ENCODE assay signal across 37 cellular contexts in genomic region chr10:126423779-126424491, GRCh38.
"Had no signal": no experiment of that assay in that cellular context is flagged by ENCODE, and none has a peak within 500 bp of the region (broad histone marks: within the 10 kb centered on the region; RNA-seq: fewer than 3 reads in every experiment).

No MANE protein-coding gene starts in this region.

- DNase-seq: activated CD4-positive, alpha-beta T cell treated with anti-CD3 and anti-CD28 coated beads for 48 hours; activated CD4-positive, alpha-beta T cell treated with anti-CD3 and anti-CD28 coated beads, Interleukin-2, amount 50 U/mL, for 48 hours; activated CD8-positive, alpha-beta memory T cell treated with anti-CD3 and anti-CD28 coated beads for 24 hours; activated effector memory CD4-positive, alpha-beta T cell treated with Interleukin-2 at 50 U/mL for 16 hours; activated naive CD4-positive, alpha-beta T cell treated with Interleukin-2 at 50 U/mL for 16 hours; activated naive CD8-positive, alpha-beta T cell treated with anti-CD3 and anti-CD28 coated beads for 36 hours; adrenal gland; aorta; dorsolateral prefrontal cortex; effector memory CD4-positive, alpha-beta T cell; erythroblast; heart left ventricle; hypothalamus; immature natural killer cell; kidney; left lung; lower lobe of right lung; retina; sigmoid colon; stimulated activated CD4-positive, alpha-beta T cell treated with anti-CD3 and anti-CD28 coated beads, Interleukin-1b, Interleukin-23, amount 100 ng/mL, for 48 hours; stimulated activated CD4-positive, alpha-beta T cell treated with anti-CD3 and anti-CD28 coated beads, Interleukin-4, amount 100 ng/mL, for 4 hours; stimulated activated CD8-positive, alpha-beta memory T cell treated with anti-CD3 and anti-CD28 coated beads, Interleukin-4, amount 100 ng/mL, for 48 hours; stimulated activated naive B cell treated with anti-CD40 and anti-IgM and Interleukin-4, amounts not matched to agents 10 μg/mL and 1 μg/mL and 100 μg/mL, for 72 hours; T-helper 9 cell had no signal

- H3K36me3 ChIP-seq: adrenal gland, cardiac muscle cell, heart left ventricle, left lung, lower lobe of right lung, neutrophil, sigmoid colon, suprapubic skin, tibial nerve had no signal

- H3K27me3 ChIP-seq: cardiac muscle cell, left lung, suprapubic skin, tibial nerve had no signal

- H3K4me2 ChIP-seq: smooth muscle cell had no signal

- H3K4me3 ChIP-seq: adrenal gland, cardiac muscle cell, coronary artery, dorsolateral prefrontal cortex, heart left ventricle, left lung, lower lobe of right lung, sigmoid colon, smooth muscle cell, suprapubic skin, tibial nerve had no signal

- H3K27ac Mint-ChIP-seq: activated naive CD8-positive, alpha-beta T cell treated with anti-CD3 and anti-CD28 coated beads for 36 hours; brain; immature natural killer cell; nephron; progenitor cell of endocrine pancreas; stimulated activated naive B cell treated with anti-CD40 and anti-IgM and Interleukin-4, amounts not matched to agents 10 μg/mL and 1 μg/mL and 100 μg/mL, for 72 hours; T-helper 1 cell treated with Interleukin-12 subunit alpha and Interleukin-12 subunit beta and Interleukin-4 antibody, amounts not matched to agents 30 μg/mL and 1 μg/mL, for 36 hours had no signal

- H3K27ac ChIP-seq: adrenal gland, cardiac muscle cell, coronary artery, heart left ventricle, left lung, lower lobe of right lung, neutrophil, sigmoid colon, suprapubic skin, tibial nerve, VCaP had no signal

- ATAC-seq: heart left ventricle; left lung; lower lobe of right lung; stimulated activated naive B cell treated with anti-CD40 and anti-IgM and Interleukin-4, amounts not matched to agents 10 μg/mL and 1 μg/mL and 100 μg/mL, for 72 hours had no signal

- FAIRE-seq: kidney, TTC549, urothelium cell line had no signal

- H3K4me1 ChIP-seq: adrenal gland, left lung, lower lobe of right lung, sigmoid colon, suprapubic skin, tibial nerve had no signal

- H3K9me3 ChIP-seq: adrenal gland, neutrophil had no signal

- H3K36me3 Mint-ChIP-seq: activated naive CD8-positive, alpha-beta T cell treated with anti-CD3 and anti-CD28 coated beads for 36 hours; brain; stimulated activated naive B cell treated with anti-CD40 and anti-IgM and Interleukin-4, amounts not matched to agents 10 μg/mL and 1 μg/mL and 100 μg/mL, for 72 hours had no signal
